Comparison of ENCODE assay signal across 13 cellular contexts in genomic region chr3:67290424-67290823, GRCh38.
DNase-seq lines count a peak whose midpoint lies in the region; ATAC-seq and TF ChIP-seq lines count a peak whose summit lies in the region.
"Had no signal": no experiment of that assay in that cellular context is flagged by ENCODE, and none has a peak within 500 bp of the region (broad histone marks: within the 10 kb centered on the region; RNA-seq: fewer than 3 reads in every experiment).

No MANE protein-coding gene starts in this region.

- POLR2A ChIA-PET in activated CD4-positive, alpha-beta memory T cell treated with anti-CD3 and anti-CD28 coated beads for 36 hours (lab: Charles Lee), result no interaction called here
- POLR2A ChIA-PET in WTC11 (lab: Charles Lee), result no interaction called here

- intact Hi-C loops in lower lobe of right lung (cut with DNase I), result no loop called here
- intact Hi-C loops in activated CD4-positive, alpha-beta memory T cell treated with anti-CD3 and anti-CD28 coated beads for 36 hours (cut with micrococcal nuclease), result no loop called here

- H3K27me3 Mint-ChIP-seq in activated CD4-positive, alpha-beta memory T cell treated with anti-CD3 and anti-CD28 coated beads for 36 hours, result no peaks in the 10 kb centered on the region
- H3K27me3 Mint-ChIP-seq in WTC11 (ENCODE audit: low read depth), result no peaks in the 10 kb centered on the region; the same call in 1 of the 2 replicates

- H3K36me3 ChIP-seq in lower lobe of right lung, result no peaks in the 10 kb centered on the region
- H3K36me3 ChIP-seq: BE2C, SJSA1 had no signal

- ATAC-seq in GM18499 (IDR thresholded peaks at IDR 0.05; ENCODE audit: insufficient read depth, unreplicated experiment), result peak; percentile 65
- ATAC-seq in GM21786 (IDR thresholded peaks at IDR 0.05; ENCODE audit: unreplicated experiment), result peak; percentile 51
- ATAC-seq in lower lobe of right lung, result peak; percentile 62 to 77
- no peak for ATAC-seq in HG03045 (IDR thresholded peaks at IDR 0.05; ENCODE audit: unreplicated experiment)
- no peak for ATAC-seq in WTC11

- H3K36me3 Mint-ChIP-seq in activated CD4-positive, alpha-beta memory T cell treated with anti-CD3 and anti-CD28 coated beads for 36 hours, result no peaks in the 10 kb centered on the region
- H3K36me3 Mint-ChIP-seq in WTC11, result no peaks in the 10 kb centered on the region

- peaks cover 10% of the 10 kb centered on the region for H3K4me1 Mint-ChIP-seq in activated CD4-positive, alpha-beta memory T cell treated with anti-CD3 and anti-CD28 coated beads for 36 hours (ENCODE audit: low read depth)
- H3K4me1 Mint-ChIP-seq in WTC11, result peaks cover 3% of the 10 kb centered on the region

- H3K4me1 ChIP-seq in lower lobe of right lung, result peaks cover 8% of the 10 kb centered on the region
- H3K4me1 ChIP-seq: BE2C, SJSA1 had no signal

- DNase-seq in NOMO-1 (lab: John Stamatoyannopoulos, UW; ENCODE audit: unreplicated experiment in 2 of 2) (peak; percentile 83 to 98), lower lobe of right lung (no peak), WTC11 (ENCODE audit: low spot score) (no peak)
- no peak for DNase-seq in activated CD4-positive, alpha-beta memory T cell treated with anti-CD3 and anti-CD28 coated beads for 36 hours
- no peak for DNase-seq in central memory CD4-positive, alpha-beta T cell
- DNase-seq: activated CD4-positive, alpha-beta T cell treated with anti-CD3 and anti-CD28 coated beads for 4 hours; activated naive CD4-positive, alpha-beta T cell treated with Interleukin-2 at 50 U/mL for 16 hours; BE2C; Kasumi-1 had no signal

- no peaks in the 10 kb centered on the region for H3K9me3 ChIP-seq in lower lobe of right lung
- H3K9me3 ChIP-seq: BE2C, SJSA1 had no signal

- H3K27ac Mint-ChIP-seq in activated CD4-positive, alpha-beta memory T cell treated with anti-CD3 and anti-CD28 coated beads for 36 hours, result no peak overlapping the region
- H3K27ac Mint-ChIP-seq in WTC11, result no peak overlapping the region

- TF ChIP-seq CTCF in lower lobe of right lung (IDR thresholded peaks at IDR 0.05) (no peak), WTC11 (IDR thresholded peaks at IDR 0.05) (no peak)

- H3K27ac ChIP-seq in lower lobe of right lung, result no peak overlapping the region
- H3K27ac ChIP-seq: SJSA1 had no signal

- H3K4me3 Mint-ChIP-seq in activated CD4-positive, alpha-beta memory T cell treated with anti-CD3 and anti-CD28 coated beads for 36 hours, result no peak overlapping the region
- no peak overlapping the region for H3K4me3 Mint-ChIP-seq in WTC11

- CTCF ChIA-PET in activated CD4-positive, alpha-beta memory T cell treated with anti-CD3 and anti-CD28 coated beads for 36 hours (lab: Charles Lee), result no interaction called here
- CTCF ChIA-PET in WTC11 (lab: Charles Lee), result no interaction called here

- no peaks in the 10 kb centered on the region for H3K9me3 Mint-ChIP-seq in activated CD4-positive, alpha-beta memory T cell treated with anti-CD3 and anti-CD28 coated beads for 36 hours
- H3K9me3 Mint-ChIP-seq in WTC11, result no peaks in the 10 kb centered on the region

- no peaks in the 10 kb centered on the region for H3K27me3 ChIP-seq in lower lobe of right lung (ENCODE audit: low read depth)
- H3K27me3 ChIP-seq: BE2C, SJSA1 had no signal

- H3K4me3 ChIP-seq in lower lobe of right lung, result no peak overlapping the region
- H3K4me3 ChIP-seq: SJSA1 had no signal

TF ChIP-seq in WTC11, 78 proteins besides CTCF, POLR2A, EP300 and RAD21:
- TF ChIP-seq NR1H2 (CRISPR knock-in tag; IDR thresholded peaks at IDR 0.05), result no peak
- no peak for TF ChIP-seq ZMAT4 (CRISPR knock-in tag; IDR thresholded peaks at IDR 0.05)
- no peak for TF ChIP-seq NR2C2 (CRISPR knock-in tag; IDR thresholded peaks at IDR 0.05)
- no peak for TF ChIP-seq ZNF317 (CRISPR knock-in tag; IDR thresholded peaks at IDR 0.05; ENCODE audit: borderline replicate concordance, low read depth)
- no peak for TF ChIP-seq NR3C1 (CRISPR knock-in tag; conservative IDR thresholded peaks at IDR 0.05; ENCODE audit: low read depth)
- no peak for TF ChIP-seq FOXJ3 (CRISPR knock-in tag; IDR thresholded peaks at IDR 0.05; ENCODE audit: borderline replicate concordance)
- no peak for TF ChIP-seq CBFB (CRISPR knock-in tag; IDR thresholded peaks at IDR 0.05; ENCODE audit: low read depth)
- no peak for TF ChIP-seq MLX (CRISPR knock-in tag; IDR thresholded peaks at IDR 0.05)
- no peak for TF ChIP-seq JAZF1 (CRISPR knock-in tag; IDR thresholded peaks at IDR 0.05)
- no peak for TF ChIP-seq ATF2 (CRISPR knock-in tag; IDR thresholded peaks at IDR 0.05; ENCODE audit: borderline replicate concordance, low read depth)
- no peak for TF ChIP-seq ATF1 (CRISPR knock-in tag; IDR thresholded peaks at IDR 0.05)
- no peak for TF ChIP-seq GTF2I (CRISPR knock-in tag; conservative IDR thresholded peaks at IDR 0.05)
- no peak for TF ChIP-seq IRF1 (CRISPR knock-in tag; IDR thresholded peaks at IDR 0.05)

Comparison
In these comparisons a context has a peak if more than half of its experiments do, and no peak if none do; other contexts are left out.
1. ATAC-seq: peak in GM18499 (single experiment), GM21786 (single experiment) and lower lobe of right lung (2 of 2); none in HG03045 (single experiment) and WTC11 (single experiment).
2. DNase-seq: peak in NOMO-1 (2 of 2); none in lower lobe of right lung (single experiment), activated CD4-positive, alpha-beta memory T cell treated with anti-CD3 and anti-CD28 coated beads for 36 hours (single experiment), central memory CD4-positive, alpha-beta T cell (single experiment) and WTC11 (single experiment).